In the genomic region with DNA sequence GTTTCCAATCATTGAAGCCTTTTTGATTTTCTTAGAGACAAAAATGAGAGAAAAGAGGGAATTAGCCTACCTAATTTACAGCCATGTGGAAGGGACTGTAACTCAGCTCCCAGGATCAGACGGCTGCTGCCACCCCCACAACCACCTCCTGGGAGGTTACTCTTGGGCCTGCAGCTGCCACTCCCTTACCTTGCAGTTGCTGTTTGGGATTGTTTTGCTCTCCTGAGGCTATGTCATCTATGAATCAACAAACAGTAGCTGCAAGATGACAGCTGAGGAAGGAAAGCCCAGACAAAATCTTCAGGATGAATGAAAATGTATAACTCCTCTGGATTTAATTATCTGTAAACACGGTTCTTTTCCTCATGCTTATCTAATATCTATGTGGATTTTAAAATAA, we compare ENCODE assay signal across 17 cellular contexts. TPM values are rescaled to one million over a fixed set of nuclear protein-coding genes. Genes with fewer than 3 reads are reported as not detected.
DNase-seq lines count a peak whose midpoint lies in the region; ATAC-seq and TF ChIP-seq lines count a peak whose summit lies in the region.
"Had no signal": no experiment of that assay in that cellular context is flagged by ENCODE, and none has a peak within 500 bp of the region (broad histone marks: within the 10 kb centered on the region; RNA-seq: fewer than 3 reads in every experiment).

No MANE protein-coding gene starts in this region.

- H3K27me3 Mint-ChIP-seq in GM23338 (ENCODE audit: insufficient read depth, low read depth, poor library complexity), result no peaks in the 10 kb centered on the region

- no peaks in the 10 kb centered on the region for H3K27me3 ChIP-seq in GM23338 (ENCODE audit: insufficient read depth)
- H3K27me3 ChIP-seq in stomach, result no peaks in the 10 kb centered on the region
- H3K27me3 ChIP-seq: Peyer's patch had no signal

- H3K9me2 ChIP-seq in GM23338 (ENCODE audit: insufficient read depth), result peaks cover 8% of the 10 kb centered on the region

- POLR2A ChIA-PET in RWPE1 (lab: Yijun Ruan, JAX; ENCODE audit: low non-redundant PET), result no interaction called here

- H3K27ac Mint-ChIP-seq in GM23338, result no peak overlapping the region
- H3K27ac Mint-ChIP-seq: T-helper 1 cell treated with Interleukin-12 subunit alpha and Interleukin-12 subunit beta and Interleukin-4 antibody, amounts not matched to agents 30 μg/mL and 1 μg/mL, for 36 hours had no signal

- no peak for TF ChIP-seq CTCF in GM23338 (conservative IDR thresholded peaks at IDR 0.05; ENCODE audit: low read depth in 2 of 2)
- no peak for TF ChIP-seq CTCF in RWPE1 (conservative IDR thresholded peaks at IDR 0.05; ENCODE audit: low read depth)
- no peak for TF ChIP-seq CTCF in stomach (IDR thresholded peaks at IDR 0.05)

- H3K9me3 Mint-ChIP-seq in GM23338, result no peaks in the 10 kb centered on the region
- H3K9me3 Mint-ChIP-seq: T-helper 1 cell treated with Interleukin-12 subunit alpha and Interleukin-12 subunit beta and Interleukin-4 antibody, amounts not matched to agents 30 μg/mL and 1 μg/mL, for 36 hours had no signal

- no peaks in the 10 kb centered on the region for H3K4me1 Mint-ChIP-seq in GM23338

- H3K79me2 ChIP-seq in GM23338 (replicated peaks; ENCODE audit: insufficient read depth), result no peaks in the 10 kb centered on the region

- no peaks in the 10 kb centered on the region for H3K36me3 ChIP-seq in GM23338 (ENCODE audit: insufficient read depth)
- H3K36me3 ChIP-seq in stomach, result no peaks in the 10 kb centered on the region
- H3K36me3 ChIP-seq: Peyer's patch had no signal

- no peak for ATAC-seq in GM23338

- H3K36me3 Mint-ChIP-seq in GM23338 (ENCODE audit: low read depth), result no peaks in the 10 kb centered on the region

- intact Hi-C loops in stomach (cut with DNase I; ENCODE audit: low total_unique reads), result no loop called here

- 0 out of 2 replicates have a peak overlapping the region, but pooled peaks have one; percentile 80 for H2AFZ ChIP-seq in GM23338

- TF ChIP-seq EP300 in stomach (IDR thresholded peaks at IDR 0.05), result no peak

- no peaks in the 10 kb centered on the region for H4K20me1 ChIP-seq in GM23338 (replicated peaks; ENCODE audit: insufficient read depth)

- H3K27ac ChIP-seq in GM23338 (ENCODE audit: low read depth) (no peak overlapping the region), RWPE1 (no peak overlapping the region), stomach (no peak overlapping the region)
- H3K27ac ChIP-seq: Peyer's patch had no signal

- DNase-seq in ELF-1 (ENCODE audit: low read depth, low spot score) (peak; percentile 22), GM23338 (ENCODE audit: low spot score) (no peak), RWPE1 (ENCODE audit: low spot score) (peak; percentile 49), iPS-NIHi7 (ENCODE audit: extremely low spot score) (peak; percentile 39), stomach (no peak), NCI-H1092 (lab: John Stamatoyannopoulos, UW) (no peak), HT-29 (ENCODE audit: low spot score) (no peak)
- DNase-seq: Caco-2, DMS153, MV-4-11, NCI-H1436, NCI-H2081, NCI-H345, NCI-H526 treated with DMSO at 0.1 percent for 48 hours, Peyer's patch, SHP77 had no signal

- no peaks in the 10 kb centered on the region for H3K9me3 ChIP-seq in stomach
- H3K9me3 ChIP-seq: Caco-2, Peyer's patch had no signal

- TF ChIP-seq POLR2A in stomach (IDR thresholded peaks at IDR 0.05), result no peak

- no peak overlapping the region for H3K4me3 Mint-ChIP-seq in GM23338
- H3K4me3 Mint-ChIP-seq: T-helper 1 cell treated with Interleukin-12 subunit alpha and Interleukin-12 subunit beta and Interleukin-4 antibody, amounts not matched to agents 30 μg/mL and 1 μg/mL, for 36 hours had no signal

- no peaks in the 10 kb centered on the region for H3F3A ChIP-seq in GM23338 (replicated peaks; ENCODE audit: low read depth)

- H3K4me1 ChIP-seq in GM23338 (ENCODE audit: insufficient read depth), result no peaks in the 10 kb centered on the region
- peaks cover 0 to 13% (median 0%) of the 10 kb centered on the region in 4 donors for H3K4me1 ChIP-seq in stomach
- H3K4me1 ChIP-seq: Caco-2 had no signal

- CTCF ChIA-PET in RWPE1 (lab: Yijun Ruan, JAX), result interaction anchor here (0.6 kb wide), 2 partner anchors 92 to 186 kb away, joined by 3 to 4 read pairs; no protein-coding TSS in a partner anchor

- H3K4me3 ChIP-seq in GM23338 (no peak overlapping the region), stomach (no peak overlapping the region)
- H3K4me3 ChIP-seq: Peyer's patch had no signal

- H3K4me2 ChIP-seq in GM23338, result no peak overlapping the region

- 48 to 65% (median 60%) methylated on average over 2 of the region's 2 CpGs for WGBS in stomach, 5 donors

TF ChIP-seq in GM23338, 12 proteins besides CTCF, POLR2A, EP300 and RAD21:
- TF ChIP-seq STAT1 (IDR thresholded peaks at IDR 0.05; ENCODE audit: unreplicated experiment), result no peak

RNA-seq across cellular contexts. Expression of a gene that starts 28.0 kb away (rescaled TPM):
- total RNA-seq in GM23338 (2014; rRNA removed; shearing (Covaris generic)), result 2.4 and 2.6 TPM in 2 replicates
- polyA plus RNA-seq in GM23338 (2016; fragmentation: Nextera tagmentation; extraction: Ambion mirVana) (0.38 and 0.55 TPM in 2 replicates), stomach (1 to 10 TPM; 1.3 to 1.7 (median 1.5) TPM)
- total RNA-seq in stomach, result 10 to 100 TPM in 4 of 5 donors, 1 to 10 TPM in 1; 3.5 to 23.2 (median 14.5) TPM
- total RNA-seq in HT-29 (2014; rRNA removed; shearing (Covaris generic)), result 0.43 and 0.55 TPM in 2 replicates

Comparison
In these comparisons a context has a peak if more than half of its experiments do, and no peak if none do; other contexts are left out.
1. DNase-seq: peak in ELF-1 (single experiment), RWPE1 (single experiment) and iPS-NIHi7 (single experiment); none in GM23338 (single experiment), stomach (single experiment), NCI-H1092 (single experiment) and HT-29 (single experiment).